ENCODE assay signal across 20 cellular contexts in the genomic region with DNA sequence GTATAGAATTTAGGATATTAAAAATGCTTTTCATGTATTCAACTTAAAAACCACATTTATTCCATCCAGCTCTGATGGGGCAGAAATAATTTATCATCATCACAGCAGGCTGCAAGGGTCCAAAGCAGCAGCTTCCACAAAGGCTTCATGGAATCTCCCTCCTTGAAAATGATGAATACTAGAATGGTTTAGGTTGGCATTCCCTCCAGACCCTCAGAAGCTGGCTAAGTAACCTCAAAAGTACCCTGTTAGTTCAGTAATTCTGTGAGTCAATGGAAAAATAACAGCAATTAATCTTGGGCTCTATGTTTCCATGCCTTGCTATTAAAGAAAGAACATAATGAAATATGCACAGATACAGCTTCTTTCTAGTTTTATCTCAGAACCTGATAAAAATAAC.
A peak's percentile ranks its signal among the peaks of the same experiment; 100 is the strongest.
DNase-seq lines count a peak whose midpoint lies in the region; ATAC-seq, FAIRE-seq and TF ChIP-seq lines count a peak whose summit lies in the region.
"Had no signal": no experiment of that assay in that cellular context is flagged by ENCODE, and none has a peak within 500 bp of the region (broad histone marks: within the 10 kb centered on the region; RNA-seq: fewer than 3 reads in every experiment).

No MANE protein-coding gene starts in this region.

- H3K36me3 ChIP-seq in KMS-11 (ENCODE audit: insufficient read depth) = no peaks in the 10 kb centered on the region
- no peaks in the 10 kb centered on the region for H3K36me3 ChIP-seq in astrocyte (ENCODE audit: insufficient read depth, low read length)
- H3K36me3 ChIP-seq in smooth muscle cell (ENCODE audit: low read depth) = no peaks in the 10 kb centered on the region

- intact Hi-C loops in activated CD4-positive, alpha-beta memory T cell treated with anti-CD3 and anti-CD28 coated beads for 36 hours (cut with micrococcal nuclease) = no loop called here

- H3K9ac ChIP-seq in KMS-11 (no peak overlapping the region; the same call in 1 of the 2 replicates), astrocyte (ENCODE audit: low read length) (no peak overlapping the region), smooth muscle cell (ENCODE audit: low read depth) (no peak overlapping the region)

- H3K9me3 Mint-ChIP-seq in activated CD4-positive, alpha-beta memory T cell treated with anti-CD3 and anti-CD28 coated beads for 36 hours = no peaks in the 10 kb centered on the region
- H3K9me3 Mint-ChIP-seq in activated CD4-positive, alpha-beta memory T cell treated with anti-CD3 and anti-CD28 coated beads, Interleukin-2, amount 10 ng/mL, durations not matched to agents 7 days and 5 days = no peaks in the 10 kb centered on the region
- H3K9me3 Mint-ChIP-seq in astrocyte (ENCODE audit: unreplicated experiment) = no peaks in the 10 kb centered on the region

- no peaks in the 10 kb centered on the region for H3K9me3 ChIP-seq in astrocyte (ENCODE audit: insufficient read depth, low read depth, low read length)
- no peaks in the 10 kb centered on the region for H3K9me3 ChIP-seq in smooth muscle cell (replicated peaks; ENCODE audit: low read depth)

- no peak for FAIRE-seq in astrocyte (lab: Jason Lieb, UNC)
- FAIRE-seq: D721Med had no signal

- peaks cover 65% of the 10 kb centered on the region for H3K4me1 ChIP-seq in KMS-11 (ENCODE audit: low read depth, poor library complexity, severe bottlenecking)
- no peaks in the 10 kb centered on the region for H3K4me1 ChIP-seq in astrocyte (ENCODE audit: insufficient read depth, low read length)
- peaks cover 14% of the 10 kb centered on the region for H3K4me1 ChIP-seq in smooth muscle cell (ENCODE audit: low read depth)

- no peaks in the 10 kb centered on the region for H3K27me3 Mint-ChIP-seq in activated CD4-positive, alpha-beta memory T cell treated with anti-CD3 and anti-CD28 coated beads for 36 hours
- no peaks in the 10 kb centered on the region for H3K27me3 Mint-ChIP-seq in activated CD4-positive, alpha-beta memory T cell treated with anti-CD3 and anti-CD28 coated beads, Interleukin-2, amount 10 ng/mL, durations not matched to agents 7 days and 5 days
- no peaks in the 10 kb centered on the region for H3K27me3 Mint-ChIP-seq in astrocyte (ENCODE audit: low read depth, unreplicated experiment)
- H3K27me3 Mint-ChIP-seq: B cell had no signal

- H4K20me1 ChIP-seq in KMS-11 (ENCODE audit: insufficient read depth) (no peaks in the 10 kb centered on the region), astrocyte (ENCODE audit: insufficient read depth, low read length) (no peaks in the 10 kb centered on the region), smooth muscle cell (ENCODE audit: low read depth) (peaks cover 8% of the 10 kb centered on the region)

- H3F3A ChIP-seq in smooth muscle cell (ENCODE audit: low read depth) = no peaks in the 10 kb centered on the region

- CTCF ChIA-PET in activated CD4-positive, alpha-beta memory T cell treated with anti-CD3 and anti-CD28 coated beads for 36 hours (lab: Charles Lee) = no interaction called here
- CTCF ChIA-PET in activated CD4-positive, alpha-beta memory T cell treated with anti-CD3 and anti-CD28 coated beads, Interleukin-2, amount 10 ng/mL, durations not matched to agents 7 days and 5 days (lab: Charles Lee) = no interaction called here

- H3K27ac ChIP-seq in KMS-11 (peak overlapping the region; percentile 69), astrocyte (ENCODE audit: low read depth, low read length) (no peak overlapping the region), smooth muscle cell (ENCODE audit: low read depth) (peak overlapping the region; percentile 34)

- peak overlapping the region; percentile 54 for H3K27ac Mint-ChIP-seq in activated CD4-positive, alpha-beta memory T cell treated with anti-CD3 and anti-CD28 coated beads for 36 hours
- H3K27ac Mint-ChIP-seq in activated CD4-positive, alpha-beta memory T cell treated with anti-CD3 and anti-CD28 coated beads, Interleukin-2, amount 10 ng/mL, durations not matched to agents 7 days and 5 days = no peak overlapping the region
- H3K27ac Mint-ChIP-seq in astrocyte (ENCODE audit: unreplicated experiment) = no peak overlapping the region
- H3K27ac Mint-ChIP-seq: B cell, CD14-positive monocyte had no signal

- H2AFZ ChIP-seq in KMS-11 (ENCODE audit: low read depth) (no peak overlapping the region), astrocyte (ENCODE audit: low read depth, low read length) (no peak overlapping the region), smooth muscle cell (ENCODE audit: low read depth) (no peak overlapping the region)
- H2AFZ ChIP-seq: PC-9 had no signal

- H3K4me3 ChIP-seq in KMS-11 (IDR thresholded peaks at IDR 0.05; ENCODE audit: insufficient read depth, low read depth, low read length) = no peak overlapping the region
- H3K4me3 ChIP-seq in astrocyte (ENCODE audit: insufficient read depth, low read depth, low read length) = no peak overlapping the region
- H3K4me3 ChIP-seq in smooth muscle cell = no peak overlapping the region
- H3K4me3 ChIP-seq: PC-9 had no signal

- H3K36me3 Mint-ChIP-seq in activated CD4-positive, alpha-beta memory T cell treated with anti-CD3 and anti-CD28 coated beads for 36 hours = peaks cover 42% of the 10 kb centered on the region
- H3K36me3 Mint-ChIP-seq in activated CD4-positive, alpha-beta memory T cell treated with anti-CD3 and anti-CD28 coated beads, Interleukin-2, amount 10 ng/mL, durations not matched to agents 7 days and 5 days (ENCODE audit: low read depth) = peaks cover 39% of the 10 kb centered on the region
- H3K36me3 Mint-ChIP-seq in astrocyte (ENCODE audit: low read depth, unreplicated experiment) = peaks cover 13% of the 10 kb centered on the region

- POLR2A ChIA-PET in activated CD4-positive, alpha-beta memory T cell treated with anti-CD3 and anti-CD28 coated beads for 36 hours (lab: Charles Lee) = no interaction called here
- POLR2A ChIA-PET in activated CD4-positive, alpha-beta memory T cell treated with anti-CD3 and anti-CD28 coated beads, Interleukin-2, amount 10 ng/mL, durations not matched to agents 7 days and 5 days (lab: Charles Lee) = no interaction called here

- DNase-seq in activated CD4-positive, alpha-beta memory T cell treated with anti-CD3 and anti-CD28 coated beads for 36 hours = no peak
- no peak for DNase-seq in activated CD4-positive, alpha-beta memory T cell treated with anti-CD3 and anti-CD28 coated beads, Interleukin-2, amount 10 ng/mL, durations not matched to agents 7 days and 5 days
- DNase-seq in astrocyte (ENCODE audit: low read depth) (peak; percentile 53), smooth muscle cell (lab: John Stamatoyannopoulos, UW; ENCODE audit: unreplicated experiment) (no peak), AG08395 (ENCODE audit: low spot score) (no peak)
- DNase-seq: DMS53, EL, H9, KG1, NCI-H1105, NCI-H146, NCI-H2029 treated with DMSO at 0.1 percent for 48 hours, NCI-H524 treated with DMSO at 0.1 percent for 48 hours, PC-9 had no signal

- TF ChIP-seq CTCF in KMS-11 (conservative IDR thresholded peaks at IDR 0.05; ENCODE audit: low read depth, low read length) (no peak), astrocyte (IDR thresholded peaks at IDR 0.05; ENCODE audit: insufficient read depth, low read depth, low read length) (no peak), smooth muscle cell (IDR thresholded peaks at IDR 0.05; ENCODE audit: borderline replicate concordance, insufficient read depth, poor library complexity, severe bottlenecking) (no peak)

- peaks cover 77% of the 10 kb centered on the region for H3K4me1 Mint-ChIP-seq in activated CD4-positive, alpha-beta memory T cell treated with anti-CD3 and anti-CD28 coated beads for 36 hours (ENCODE audit: low read depth)
- H3K4me1 Mint-ChIP-seq in activated CD4-positive, alpha-beta memory T cell treated with anti-CD3 and anti-CD28 coated beads, Interleukin-2, amount 10 ng/mL, durations not matched to agents 7 days and 5 days = peaks cover 84% of the 10 kb centered on the region
- peaks cover 32% of the 10 kb centered on the region for H3K4me1 Mint-ChIP-seq in astrocyte (ENCODE audit: low read depth, unreplicated experiment)

- H3K27me3 ChIP-seq in KMS-11 (ENCODE audit: insufficient read depth, low read depth) = no peaks in the 10 kb centered on the region
- H3K27me3 ChIP-seq in astrocyte (ENCODE audit: insufficient read depth, low read length) = no peaks in the 10 kb centered on the region
- no peaks in the 10 kb centered on the region for H3K27me3 ChIP-seq in smooth muscle cell (ENCODE audit: low read depth)

- ATAC-seq in HG03108 (IDR thresholded peaks at IDR 0.05; ENCODE audit: unreplicated experiment) (no peak), GM21723 (IDR thresholded peaks at IDR 0.05; ENCODE audit: unreplicated experiment) (no peak)

- H3K4me3 Mint-ChIP-seq in activated CD4-positive, alpha-beta memory T cell treated with anti-CD3 and anti-CD28 coated beads for 36 hours = no peak overlapping the region
- H3K4me3 Mint-ChIP-seq in activated CD4-positive, alpha-beta memory T cell treated with anti-CD3 and anti-CD28 coated beads, Interleukin-2, amount 10 ng/mL, durations not matched to agents 7 days and 5 days = no peak overlapping the region
- no peak overlapping the region for H3K4me3 Mint-ChIP-seq in astrocyte (ENCODE audit: unreplicated experiment)
- H3K4me3 Mint-ChIP-seq: B cell, CD14-positive monocyte, H9 had no signal

- H3K79me2 ChIP-seq in KMS-11 (ENCODE audit: insufficient read depth, low read depth) (peaks cover 56% of the 10 kb centered on the region), astrocyte (ENCODE audit: insufficient read depth, low read length) (peaks cover 89% of the 10 kb centered on the region), smooth muscle cell (ENCODE audit: low read depth) (peaks cover 86% of the 10 kb centered on the region)

- H3K4me2 ChIP-seq in KMS-11 = peak overlapping the region; percentile 73
- no peak overlapping the region for H3K4me2 ChIP-seq in astrocyte (ENCODE audit: low read length)
- no peak overlapping the region for H3K4me2 ChIP-seq in smooth muscle cell
- H3K4me2 ChIP-seq: PC-9 had no signal
